Comparison of ENCODE assay signal across 8 cellular contexts in the genomic region with DNA sequence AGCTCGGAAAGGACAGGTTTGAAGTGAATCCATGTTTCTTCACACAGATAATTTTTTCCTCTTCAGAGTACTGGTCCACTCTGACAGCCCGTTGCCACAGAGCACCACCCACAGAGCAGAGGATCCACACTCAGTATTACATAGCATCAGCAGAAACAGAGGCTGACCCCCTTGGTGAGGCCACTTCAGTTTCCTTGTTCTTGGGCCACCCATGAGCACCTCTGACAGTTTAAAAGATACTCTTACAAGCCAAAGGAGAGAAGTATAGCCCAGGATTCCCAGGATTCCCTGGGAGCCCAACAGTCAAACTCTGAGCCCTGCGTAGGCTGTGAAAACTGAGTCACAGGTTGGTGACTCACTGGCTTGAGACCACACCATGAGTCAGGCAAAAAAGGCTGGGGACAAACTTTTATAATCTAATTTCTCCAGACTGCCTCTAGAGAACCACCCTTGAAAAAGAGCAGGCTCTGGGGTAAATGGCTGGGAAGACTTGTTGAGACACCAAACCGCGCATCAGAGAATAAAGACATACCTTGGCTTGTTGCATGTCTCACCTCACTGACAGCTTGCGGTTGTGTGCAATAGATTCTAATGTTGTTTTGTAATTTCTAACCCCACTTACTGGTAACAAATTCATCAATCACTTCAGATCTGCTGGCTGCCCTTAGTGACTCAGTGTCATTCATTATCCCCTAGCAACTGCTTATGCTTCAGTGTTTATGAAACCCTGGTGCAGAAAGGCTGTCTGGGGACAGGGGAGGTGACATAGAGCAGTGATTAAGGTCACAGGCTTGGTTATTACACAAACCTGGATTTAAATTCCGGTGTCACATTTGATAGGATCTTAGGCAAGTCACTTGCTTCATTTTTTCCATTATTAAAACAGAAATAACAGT. TPM values are rescaled to one million over a fixed set of nuclear protein-coding genes. Genes with fewer than 3 reads are reported as not detected.
DNase-seq lines count a peak whose midpoint lies in the region; ATAC-seq and TF ChIP-seq lines count a peak whose summit lies in the region.

No MANE protein-coding gene starts in this region.

- peaks cover 2% of the 10 kb centered on the region for H3K27me3 Mint-ChIP-seq in activated CD4-positive, alpha-beta T cell treated with anti-CD3 and anti-CD28 coated beads, Interleukin-2, amount 10 ng/mL, durations not matched to agents 24 days and 14 days
- H3K27me3 Mint-ChIP-seq in activated CD4-positive, alpha-beta T cell treated with anti-CD3 and anti-CD28 coated beads, Interleukin-2, amount 10 ng/mL, durations not matched to agents 7 days and 5 days: peaks cover 8% of the 10 kb centered on the region

- peaks cover 10% of the 10 kb centered on the region for H3F3A ChIP-seq in PC-3 (ENCODE audit: low read length, unreplicated experiment)

- POLR2A ChIA-PET in activated CD4-positive, alpha-beta T cell treated with anti-CD3 and anti-CD28 coated beads, Interleukin-2, amount 10 ng/mL, durations not matched to agents 7 days and 5 days (lab: Charles Lee): no interaction called here
- POLR2A ChIA-PET in PC-3 (lab: Charles Lee; ENCODE audit: unreplicated experiment): no interaction called here

- H3K79me2 ChIP-seq in PC-3 (ENCODE audit: low read length): no peaks in the 10 kb centered on the region

- H3K9me3 Mint-ChIP-seq in activated CD4-positive, alpha-beta T cell treated with anti-CD3 and anti-CD28 coated beads, Interleukin-2, amount 10 ng/mL, durations not matched to agents 24 days and 14 days: no peaks in the 10 kb centered on the region
- no peaks in the 10 kb centered on the region for H3K9me3 Mint-ChIP-seq in activated CD4-positive, alpha-beta T cell treated with anti-CD3 and anti-CD28 coated beads, Interleukin-2, amount 10 ng/mL, durations not matched to agents 7 days and 5 days

- H3K27me3 ChIP-seq in PC-3 (ENCODE audit: low read length) (no peaks in the 10 kb centered on the region), muscle layer of duodenum (ENCODE audit: low read depth, low read length) (no peaks in the 10 kb centered on the region), upper lobe of left lung (no peaks in the 10 kb centered on the region)

- 77 to 82% methylated on average over 7 of the region's 7 CpGs for WGBS in upper lobe of left lung, 2 donors

- no peaks in the 10 kb centered on the region for H3K9me2 ChIP-seq in PC-3 (replicated peaks; ENCODE audit: low read length)

- BruUV-seq in PC-3 (replicated peaks; lab: Mats Ljungman, UMichigan): no TSS peak

- H3K4me1 ChIP-seq in PC-3 (ENCODE audit: insufficient read depth, low read length) (peaks cover 64% of the 10 kb centered on the region), muscle layer of duodenum (ENCODE audit: control insufficient read depth in 1 of 2, insufficient read depth in 2 of 2, low read length in 2 of 2) (peaks cover 8 to 23% of the 10 kb centered on the region in 2 donors), upper lobe of left lung (peaks cover 17 to 40% (median 32%) of the 10 kb centered on the region in 4 donors)

- H3K27ac ChIP-seq in PC-3 (ENCODE audit: low read length) (peak overlapping the region; percentile 100), caudate nucleus (ENCODE audit: low read depth, low read length) (peak overlapping the region; percentile 54), muscle layer of duodenum (ENCODE audit: low read length) (peak overlapping the region; percentile 95), upper lobe of left lung (peak overlapping the region in 3 of 4 donors; percentile 4 to 85 (median 61))

- H3K4me3 ChIP-seq in PC-3 (ENCODE audit: low read length) (peak overlapping the region; percentile 38), muscle layer of duodenum (ENCODE audit: low read depth in 1 of 2, low read length in 2 of 2) (no peak overlapping the region), upper lobe of left lung (no peak overlapping the region)

- CTCF ChIA-PET in activated CD4-positive, alpha-beta T cell treated with anti-CD3 and anti-CD28 coated beads, Interleukin-2, amount 10 ng/mL, durations not matched to agents 7 days and 5 days (lab: Charles Lee): interaction anchor here (1.4 kb wide), 1 partner anchor 18 kb away, joined by 4 read pairs; no protein-coding TSS in a partner anchor
- CTCF ChIA-PET in PC-3 (lab: Charles Lee): no interaction called here

- TF ChIP-seq EP300 in upper lobe of left lung (IDR thresholded peaks at IDR 0.05): peak in 1 of 4 donors; percentile 41

- no peaks in the 10 kb centered on the region for H4K20me1 ChIP-seq in PC-3 (ENCODE audit: low read length)

- intact Hi-C loops in activated CD4-positive, alpha-beta T cell treated with anti-CD3 and anti-CD28 coated beads, Interleukin-2, amount 10 ng/mL, durations not matched to agents 24 days and 14 days (cut with micrococcal nuclease): loop anchor here (1.0 to 10.0 kb wide), 8 partner anchors 56 to 1431 kb away; a partner anchor contains a TSS
- intact Hi-C loops in PC-3 (cut with micrococcal nuclease): loop anchor here (5.0 kb wide), 4 partner anchors 39 to 136 kb away; no protein-coding TSS in a partner anchor

- peak overlapping the region; percentile 71 for H3K27ac Mint-ChIP-seq in activated CD4-positive, alpha-beta T cell treated with anti-CD3 and anti-CD28 coated beads, Interleukin-2, amount 10 ng/mL, durations not matched to agents 24 days and 14 days
- H3K27ac Mint-ChIP-seq in activated CD4-positive, alpha-beta T cell treated with anti-CD3 and anti-CD28 coated beads, Interleukin-2, amount 10 ng/mL, durations not matched to agents 7 days and 5 days: no peak overlapping the region

- H3K36me3 ChIP-seq in PC-3 (ENCODE audit: low read depth, low read length) (no peaks in the 10 kb centered on the region), muscle layer of duodenum (ENCODE audit: control insufficient read depth in 1 of 2, insufficient read depth in 2 of 2, low read length in 2 of 2) (peaks cover 0 to 9% of the 10 kb centered on the region in 2 donors), upper lobe of left lung (no peaks in the 10 kb centered on the region)

- 0 out of 2 replicates have a peak overlapping the region, but pooled peaks have one; percentile 17 for H2AFZ ChIP-seq in PC-3 (ENCODE audit: low read length)

- H3K36me3 Mint-ChIP-seq in activated CD4-positive, alpha-beta T cell treated with anti-CD3 and anti-CD28 coated beads, Interleukin-2, amount 10 ng/mL, durations not matched to agents 24 days and 14 days (ENCODE audit: low read depth): no peaks in the 10 kb centered on the region
- no peaks in the 10 kb centered on the region for H3K36me3 Mint-ChIP-seq in activated CD4-positive, alpha-beta T cell treated with anti-CD3 and anti-CD28 coated beads, Interleukin-2, amount 10 ng/mL, durations not matched to agents 7 days and 5 days (ENCODE audit: low read depth)

- TF ChIP-seq POLR2A in upper lobe of left lung (IDR thresholded peaks at IDR 0.05): no peak

- H3K9me3 ChIP-seq in PC-3 (ENCODE audit: low read length): no peaks in the 10 kb centered on the region
- H3K9me3 ChIP-seq in muscle layer of duodenum (ENCODE audit: control insufficient read depth in 1 of 2, low read length in 2 of 2): no peaks in the 10 kb centered on the region
- no peaks in the 10 kb centered on the region for H3K9me3 ChIP-seq in upper lobe of left lung

- TF ChIP-seq CTCF in PC-3 (conservative IDR thresholded peaks at IDR 0.05; ENCODE audit: low read depth, low read length): no peak
- TF ChIP-seq CTCF in upper lobe of left lung (IDR thresholded peaks at IDR 0.05): no peak

- peak; percentile 67 for DNase-seq in activated CD4-positive, alpha-beta T cell treated with anti-CD3 and anti-CD28 coated beads, Interleukin-2, amount 10 ng/mL, durations not matched to agents 24 days and 14 days
- no peak for DNase-seq in activated CD4-positive, alpha-beta T cell treated with anti-CD3 and anti-CD28 coated beads, Interleukin-2, amount 10 ng/mL, durations not matched to agents 7 days and 5 days
- DNase-seq in PC-3 (peak; percentile 95), caudate nucleus (lab: John Stamatoyannopoulos, UW) (peak in 40 of 61 donors; percentile 4 to 88 (median 48)), upper lobe of left lung (peak in 1 of 2 donors; percentile 52), NCI-H524 (lab: John Stamatoyannopoulos, UW) (no peak)

- peaks cover 27% of the 10 kb centered on the region for H3K4me1 Mint-ChIP-seq in activated CD4-positive, alpha-beta T cell treated with anti-CD3 and anti-CD28 coated beads, Interleukin-2, amount 10 ng/mL, durations not matched to agents 24 days and 14 days
- peaks cover 2% of the 10 kb centered on the region for H3K4me1 Mint-ChIP-seq in activated CD4-positive, alpha-beta T cell treated with anti-CD3 and anti-CD28 coated beads, Interleukin-2, amount 10 ng/mL, durations not matched to agents 7 days and 5 days

- peak overlapping the region; percentile 74 for H3K4me2 ChIP-seq in PC-3 (ENCODE audit: low read length)

- ATAC-seq in PC-3 (peak; percentile 50), upper lobe of left lung (ENCODE audit: low FRiP score in 2 of 2) (peak; percentile 4 to 88), GM21390 (IDR thresholded peaks at IDR 0.05; ENCODE audit: unreplicated experiment) (no peak)

- H3K4me3 Mint-ChIP-seq in activated CD4-positive, alpha-beta T cell treated with anti-CD3 and anti-CD28 coated beads, Interleukin-2, amount 10 ng/mL, durations not matched to agents 24 days and 14 days: no peak overlapping the region
- H3K4me3 Mint-ChIP-seq in activated CD4-positive, alpha-beta T cell treated with anti-CD3 and anti-CD28 coated beads, Interleukin-2, amount 10 ng/mL, durations not matched to agents 7 days and 5 days: no peak overlapping the region

- peak overlapping the region; percentile 70 for H3K9ac ChIP-seq in PC-3 (ENCODE audit: low read length)

RNA-seq across cellular contexts. Expression of a gene that starts 56.9 kb away (rescaled TPM):
- 37.8 and 43.9 TPM in 2 replicates for total RNA-seq in activated CD4-positive, alpha-beta T cell treated with anti-CD3 and anti-CD28 coated beads, Interleukin-2, amount 10 ng/mL, durations not matched to agents 24 days and 14 days
- under 1 TPM; 0.35 to 0.40 TPM for total RNA-seq in activated CD4-positive, alpha-beta T cell treated with anti-CD3 and anti-CD28 coated beads, Interleukin-2, amount 10 ng/mL, durations not matched to agents 7 days and 5 days
- total RNA-seq in PC-3 (2014; rRNA removed) (39.0 and 43.2 TPM in 2 replicates), upper lobe of left lung (10 to 100 TPM; 18.9 to 87.0 (median 35.7) TPM)

Comparison
In these comparisons a context has a peak if more than half of its experiments do, and no peak if none do; other contexts are left out.
1. DNase-seq: peak in activated CD4-positive, alpha-beta T cell treated with anti-CD3 and anti-CD28 coated beads, Interleukin-2, amount 10 ng/mL, durations not matched to agents 24 days and 14 days (single experiment), PC-3 (single experiment) and caudate nucleus (40 of 61); none in activated CD4-positive, alpha-beta T cell treated with anti-CD3 and anti-CD28 coated beads, Interleukin-2, amount 10 ng/mL, durations not matched to agents 7 days and 5 days (single experiment) and NCI-H524 (0 of 2).
2. RNA of a gene that starts 56.9 kb away (total RNA-seq): 39.0 to 43.2 TPM in PC-3, 37.8 to 43.9 TPM in activated CD4-positive, alpha-beta T cell treated with anti-CD3 and anti-CD28 coated beads, Interleukin-2, amount 10 ng/mL, durations not matched to agents 24 days and 14 days and 18.9 to 87.0 TPM in upper lobe of left lung; 0.35 to 0.40 TPM in activated CD4-positive, alpha-beta T cell treated with anti-CD3 and anti-CD28 coated beads, Interleukin-2, amount 10 ng/mL, durations not matched to agents 7 days and 5 days; every median in the first group is over 10 times any median in the second.
3. Peak in every context shown above with its lines, with median percentiles within 50 percentile points of each other: H3K27ac ChIP-seq.